8 cellular contexts compared by ENCODE assay signal in the genomic region with DNA sequence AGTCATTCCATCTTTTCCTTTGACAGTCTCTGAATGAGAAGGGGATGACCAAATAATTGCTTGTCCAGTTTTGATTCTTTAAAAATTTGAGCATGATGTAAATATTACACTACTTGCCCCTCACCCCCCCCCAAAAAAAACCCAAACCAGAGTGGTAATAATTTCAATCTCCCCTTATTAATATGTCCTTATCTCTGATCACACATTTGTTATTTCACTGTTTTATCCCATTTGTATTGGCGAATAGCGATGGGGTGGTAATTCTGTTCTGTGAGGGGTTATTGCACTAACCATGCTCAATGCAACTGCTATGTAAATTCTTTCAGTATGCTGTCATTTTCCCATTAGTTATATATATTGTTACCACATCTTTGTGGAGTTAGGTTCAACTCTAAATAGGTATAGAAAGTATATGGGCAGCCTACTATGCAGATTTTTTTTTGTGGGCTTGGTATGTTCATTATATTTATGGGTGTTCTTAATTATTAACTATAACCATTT. TPM values are rescaled to one million over a fixed set of nuclear protein-coding genes. Genes with fewer than 3 reads are reported as not detected.
DNase-seq lines count a peak whose midpoint lies in the region; ATAC-seq and TF ChIP-seq lines count a peak whose summit lies in the region.

No MANE protein-coding gene starts in this region.

- TF ChIP-seq POLR2A in NB4 (IDR thresholded peaks at IDR 0.05; ENCODE audit: extremely low read depth, insufficient read length): no peak

- no CpG with 5 or more reads among the region's 2 CpGs for WGBS in ectodermal cell, 2 experiments

- peaks cover 11 to 19% of the 10 kb centered on the region in 2 donors for H3K4me1 Mint-ChIP-seq in natural killer cell treated with Interleukin-12 subunit alpha and Interleukin-12 subunit beta and Interleukin-15 and Interleukin-18, amount 100 ng/mL, for 72 hours (ENCODE audit: low read depth in 2 of 2)

- no peak for ATAC-seq in natural killer cell treated with Interleukin-12 subunit alpha and Interleukin-12 subunit beta and Interleukin-15 and Interleukin-18, amount 100 ng/mL, for 72 hours
- ATAC-seq in GM21723 (IDR thresholded peaks at IDR 0.05; ENCODE audit: unreplicated experiment) (no peak), GM21423 (IDR thresholded peaks at IDR 0.05; ENCODE audit: unreplicated experiment) (no peak), HG03196 (IDR thresholded peaks at IDR 0.05; ENCODE audit: unreplicated experiment) (no peak)

- H3K27ac Mint-ChIP-seq in natural killer cell treated with Interleukin-12 subunit alpha and Interleukin-12 subunit beta and Interleukin-15 and Interleukin-18, amount 100 ng/mL, for 72 hours: peak overlapping the region; percentile 64 to 77

- no peaks in the 10 kb centered on the region for H3K27me3 ChIP-seq in ectodermal cell (ENCODE audit: control insufficient read depth, insufficient read depth, low read length, poor library complexity, severe bottlenecking)

- H3K27ac ChIP-seq in C4-2B: peak overlapping the region; percentile 67; the same call in 1 of the 2 replicates
- no peak overlapping the region for H3K27ac ChIP-seq in ectodermal cell (ENCODE audit: insufficient read depth, low read depth, low read length, poor library complexity, severe bottlenecking)

- no peaks in the 10 kb centered on the region for H3K9me3 Mint-ChIP-seq in natural killer cell treated with Interleukin-12 subunit alpha and Interleukin-12 subunit beta and Interleukin-15 and Interleukin-18, amount 100 ng/mL, for 72 hours

- peaks cover 3 to 17% of the 10 kb centered on the region in 2 donors for H3K27me3 Mint-ChIP-seq in natural killer cell treated with Interleukin-12 subunit alpha and Interleukin-12 subunit beta and Interleukin-15 and Interleukin-18, amount 100 ng/mL, for 72 hours

- H3K4me3 Mint-ChIP-seq in natural killer cell treated with Interleukin-12 subunit alpha and Interleukin-12 subunit beta and Interleukin-15 and Interleukin-18, amount 100 ng/mL, for 72 hours: peak overlapping the region; percentile 85

- H3K4me1 ChIP-seq in ectodermal cell (ENCODE audit: control insufficient read depth, insufficient read depth, low read length): peaks cover 9% of the 10 kb centered on the region

- no peaks in the 10 kb centered on the region for H3K9me3 ChIP-seq in ectodermal cell (ENCODE audit: control insufficient read depth, low read length)

- no peaks in the 10 kb centered on the region for H3K36me3 Mint-ChIP-seq in natural killer cell treated with Interleukin-12 subunit alpha and Interleukin-12 subunit beta and Interleukin-15 and Interleukin-18, amount 100 ng/mL, for 72 hours

- no peak for DNase-seq in NB4 (ENCODE audit: low read depth)
- DNase-seq in natural killer cell treated with Interleukin-12 subunit alpha and Interleukin-12 subunit beta and Interleukin-15 and Interleukin-18, amount 100 ng/mL, for 72 hours (ENCODE audit: low spot score): no peak
- no peak for DNase-seq in stimulated activated CD4-positive, alpha-beta T cell treated with anti-CD3 and anti-CD28 coated beads, Interleukin-2, amount 100 ng/mL, for 24 hours

- TF ChIP-seq CTCF in C4-2B (conservative IDR thresholded peaks at IDR 0.05): no peak
- TF ChIP-seq CTCF in NB4 (IDR thresholded peaks at IDR 0.05; ENCODE audit: low read depth, low read length): no peak

- H3K36me3 ChIP-seq in ectodermal cell (ENCODE audit: control insufficient read depth, insufficient read depth, low read length): no peaks in the 10 kb centered on the region

- H3K4me3 ChIP-seq in NB4 (ENCODE audit: low read depth, low read length) (peak overlapping the region; percentile 55), ectodermal cell (ENCODE audit: insufficient read depth, low read depth, low read length) (peak overlapping the region; percentile 78)

RNA-seq across cellular contexts. Expression of gene RIMKLB, which starts 1.1 kb away (rescaled TPM):
- 63.9 TPM for polyA plus RNA-seq in ectodermal cell (2013, experiment 1 of 4)
- 83.0 TPM for polyA plus RNA-seq in ectodermal cell (2013, experiment 2 of 4)
- polyA plus RNA-seq in ectodermal cell (2013, experiment 3 of 4): 57.0 TPM
- 67.2 TPM for polyA plus RNA-seq in ectodermal cell (2013, experiment 4 of 4)
- total RNA-seq in natural killer cell treated with Interleukin-12 subunit alpha and Interleukin-12 subunit beta and Interleukin-15 and Interleukin-18, amount 100 ng/mL, for 72 hours: 1 to 10 TPM; 2.3 to 5.5 TPM

RNA-seq across cellular contexts. Expression of gene MFAP5, which starts 36.3 kb away (rescaled TPM):
- polyA plus RNA-seq in ectodermal cell (2013, experiment 1 of 4): 0.67 TPM
- polyA plus RNA-seq in ectodermal cell (2013, experiment 2 of 4): 0.32 TPM
- polyA plus RNA-seq in ectodermal cell (2013, experiment 3 of 4): 0.48 TPM
- polyA plus RNA-seq in ectodermal cell (2013, experiment 4 of 4): 0.36 TPM
- total RNA-seq in natural killer cell treated with Interleukin-12 subunit alpha and Interleukin-12 subunit beta and Interleukin-15 and Interleukin-18, amount 100 ng/mL, for 72 hours: not detected
